In the genomic region with DNA sequence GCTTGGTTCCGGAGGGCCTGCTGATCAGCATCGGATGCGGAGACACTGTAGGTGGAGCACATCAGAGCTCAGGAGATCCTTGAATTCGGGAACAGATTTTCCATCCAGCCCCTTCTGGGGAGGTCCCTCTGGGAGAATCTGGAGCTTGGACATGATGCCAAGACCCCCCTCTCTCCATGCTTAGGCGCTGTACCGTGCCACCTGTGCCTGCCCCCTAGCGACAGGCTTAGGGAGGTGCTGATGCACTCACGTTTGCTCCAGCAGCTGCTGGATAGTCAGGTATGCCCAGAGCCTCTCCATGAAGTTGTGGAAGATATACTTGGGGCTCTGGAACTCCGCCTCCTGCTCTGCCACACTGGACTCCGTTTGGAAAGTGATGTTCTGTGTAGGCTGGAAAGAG, we compare ENCODE assay signal across 9 cellular contexts. TPM values are rescaled to one million over a fixed set of nuclear protein-coding genes. Genes with fewer than 3 reads are reported as not detected.
DNase-seq lines count a peak whose midpoint lies in the region; ATAC-seq, FAIRE-seq and TF ChIP-seq lines count a peak whose summit lies in the region.
"Had no signal": no experiment of that assay in that cellular context is flagged by ENCODE, and none has a peak within 500 bp of the region (broad histone marks: within the 10 kb centered on the region; RNA-seq: fewer than 3 reads in every experiment).

No MANE protein-coding gene starts in this region.

- TF ChIP-seq POLR2A in GM12878 (IDR thresholded peaks at IDR 0.05; ENCODE audit: low read depth, low read length): no peak

- TF ChIP-seq CTCF in GM12878 (IDR thresholded peaks at IDR 0.05 in 2 of 3, conservative IDR thresholded peaks at IDR 0.05 in 1 of 3; ENCODE audit: control insufficient read depth in 2 of 3, extremely low read depth in 1 of 3, insufficient read depth in 1 of 3, low read depth in 3 of 3, low read length in 3 of 3): peak; percentile 52 to 84 (median 66)
- TF ChIP-seq CTCF in natural killer cell (IDR thresholded peaks at IDR 0.05): peak; percentile 22

- H3K27me3 Mint-ChIP-seq in natural killer cell (ENCODE audit: low read depth in 2 of 2): no peaks in the 10 kb centered on the region

- H3K4me1 ChIP-seq in Karpas-422 (ENCODE audit: low read length) (no peaks in the 10 kb centered on the region), GM12878 (ENCODE audit: control insufficient read depth, insufficient read depth, low read length) (no peaks in the 10 kb centered on the region)

- BruUV-seq in GM12878 (replicated peaks; lab: Mats Ljungman, UMichigan): no TSS peak

- RAD21 ChIA-PET in GM12878 (lab: Charles Lee; ENCODE audit: unreplicated experiment): interaction anchor here (1.3 to 2.2 kb wide), 3 partner anchors 41 to 79 kb away, joined by 5 to 8 read pairs (median 5); no protein-coding TSS in a partner anchor

- H3K9me3 Mint-ChIP-seq in natural killer cell: no peaks in the 10 kb centered on the region

- H3K79me2 ChIP-seq in Karpas-422 (ENCODE audit: low read length): no peaks in the 10 kb centered on the region
- H3K79me2 ChIP-seq in GM12878 (ENCODE audit: control insufficient read depth, insufficient read depth, low read length): no peaks in the 10 kb centered on the region

- no peak overlapping the region for H3K27ac ChIP-seq in Karpas-422 (ENCODE audit: low read length)
- no peak overlapping the region for H3K27ac ChIP-seq in GM12878 (ENCODE audit: control insufficient read depth, insufficient read depth)
- H3K27ac ChIP-seq: VCaP had no signal

- in situ Hi-C loops in GM12878 (cut with MboI): no loop called here

- no peak for FAIRE-seq in GM12878 (lab: Jason Lieb, UNC)

- no peak overlapping the region for H3K4me3 ChIP-seq in Karpas-422 (ENCODE audit: low read length)
- H3K4me3 ChIP-seq in GM12878: no peak overlapping the region

- intact Hi-C loops in GM12878 (cut with micrococcal nuclease; ENCODE audit: unreplicated experiment): loop anchor here (1.0 kb wide), 1 partner anchor 78 kb away; no protein-coding TSS in a partner anchor
- intact Hi-C loops in natural killer cell (cut with micrococcal nuclease): no loop called here

- SMC1A ChIA-PET in GM12878 (lab: Charles Lee; ENCODE audit: uncharacterized antibody, unreplicated experiment): interaction anchor here (1.1 to 1.5 kb wide), 4 partner anchors 30 to 81 kb away, joined by 3 to 5 read pairs (median 4); no protein-coding TSS in a partner anchor

- peak; percentile 2 for DNase-seq in NCI-H345 (lab: John Stamatoyannopoulos, UW)
- no peak for DNase-seq in NCI-H345 treated with DMSO at 0.1 percent for 48 hours (lab: John Stamatoyannopoulos, UW; ENCODE audit: unreplicated experiment)
- peak; percentile 70 for DNase-seq in Karpas-422
- DNase-seq in GM12878 (ENCODE audit: low read depth, low spot score): no peak
- DNase-seq in natural killer cell: no peak
- DNase-seq in middle frontal gyrus (ENCODE audit: extremely low spot score, low spot score): no peak

- H3K36me3 ChIP-seq in Karpas-422 (ENCODE audit: insufficient read depth, low read length) (no peaks in the 10 kb centered on the region), GM12878 (ENCODE audit: control insufficient read depth in 2 of 2, insufficient read depth in 2 of 2, low read length in 1 of 2) (no peaks in the 10 kb centered on the region)

- no peak for TF ChIP-seq EP300 in GM12878 (IDR thresholded peaks at IDR 0.05; ENCODE audit: borderline replicate concordance in 1 of 2, control insufficient read depth in 1 of 2, low read depth in 2 of 2, low read length in 2 of 2)

- ATAC-seq in GM12878: peak; percentile 85
- ATAC-seq in natural killer cell: no peak
- ATAC-seq in GM21528 (IDR thresholded peaks at IDR 0.05; ENCODE audit: low FRiP score, unreplicated experiment): no peak
- no peak for ATAC-seq in HG03039 (IDR thresholded peaks at IDR 0.05; ENCODE audit: unreplicated experiment)

- H3K27ac Mint-ChIP-seq in natural killer cell: no peak overlapping the region

- H4K20me1 ChIP-seq in Karpas-422 (ENCODE audit: insufficient read depth, low read depth, low read length) (no peaks in the 10 kb centered on the region), GM12878 (ENCODE audit: control insufficient read depth, insufficient read depth) (no peaks in the 10 kb centered on the region)

- H3K4me3 Mint-ChIP-seq in natural killer cell: no peak overlapping the region

- H3K36me3 Mint-ChIP-seq in natural killer cell: no peaks in the 10 kb centered on the region

- no peaks in the 10 kb centered on the region for H3K9me2 ChIP-seq in Karpas-422 (replicated peaks; ENCODE audit: insufficient read depth, low read length)

- TF ChIP-seq RAD21 in GM12878 (IDR thresholded peaks at IDR 0.05; ENCODE audit: insufficient read depth, low read depth, low read length): peak; percentile 54

- POLR2A ChIA-PET in GM12878 (lab: Charles Lee): no interaction called here

- no peaks in the 10 kb centered on the region for H3K9me3 ChIP-seq in Karpas-422 (ENCODE audit: low read length)
- no peaks in the 10 kb centered on the region for H3K9me3 ChIP-seq in GM12878 (replicated peaks; ENCODE audit: control insufficient read depth, insufficient read depth, low read length)

- H2AFZ ChIP-seq in Karpas-422 (ENCODE audit: low read length) (no peak overlapping the region), GM12878 (ENCODE audit: control insufficient read depth, low read depth, low read length) (no peak overlapping the region)

- H3K27me3 ChIP-seq in Karpas-422 (ENCODE audit: low read length) (no peaks in the 10 kb centered on the region), GM12878 (replicated peaks in 1 of 2; ENCODE audit: control insufficient read depth in 2 of 2, insufficient read depth in 2 of 2, low read length in 1 of 2) (no peaks in the 10 kb centered on the region)

- H3K4me2 ChIP-seq in Karpas-422 (ENCODE audit: low read depth, low read length, poor library complexity, severe bottlenecking) (no peak overlapping the region), GM12878 (ENCODE audit: control insufficient read depth, insufficient read depth) (no peak overlapping the region)

- no peak overlapping the region for H3K9ac ChIP-seq in Karpas-422 (ENCODE audit: low read length)
- no peak overlapping the region for H3K9ac ChIP-seq in GM12878 (ENCODE audit: control insufficient read depth, insufficient read depth, low read length)

- no peaks in the 10 kb centered on the region for H3K4me1 Mint-ChIP-seq in natural killer cell

- CTCF ChIA-PET in GM12878 (lab: Yijun Ruan, JAX): interaction anchor here (0.6 to 2.6 kb wide), 21 partner anchors 9 to 344 kb away, joined by 3 to 25 read pairs (median 4); a partner anchor contains a TSS

- 44% methylated on average over 10 of the region's 10 CpGs for WGBS in GM12878 (ENCODE audit: insufficient coverage, insufficient replicate concordance, low lambda C conversion rate, missing lambda C conversion rate)

RNA-seq across cellular contexts. Expression of a gene that starts 9.7 kb away (rescaled TPM):
- total RNA-seq in Karpas-422 (2014; rRNA removed; shearing (Covaris generic); ENCODE audit: low replicate concordance): 11.1 and 14.3 TPM in 2 replicates
- total RNA-seq in GM12878 (2013; cell fraction: nucleolus; rRNA removed): 4.1 and 7.5 TPM in 2 replicates
- total RNA-seq in GM12878 (2014; rRNA removed) (1.4 and 2.2 TPM in 2 replicates), GM12878 (2014; rRNA removed; fragmentation: Illumina TruSeq; extraction: Trizol) (1.6 and 1.8 TPM in 2 replicates), GM12878 (2021) (3.9 and 5.4 TPM in 2 replicates), natural killer cell (10 to 100 TPM; 28.2 to 33.0 (median 32.8) TPM)
- 0.85 TPM for polyA plus RNA-seq in GM12878 (2011; ENCODE audit: low read depth)
- polyA plus RNA-seq in GM12878 (2011; rRNA removed) (0.71 and 1.3 TPM in 2 replicates), GM12878 (2014; fragmentation: Illumina TruSeq; extraction: Trizol) (1.2 and 3.1 TPM in 2 replicates), GM12878 (2014; fragmentation: Nextera tagmentation; extraction: Ambion mirVana) (1 to 10 TPM in 1 of 2 experiments, under 1 TPM in 1; 0.69 to 1.2 TPM), GM12878 (2014; rRNA removed) (3.8 and 4.1 TPM in 2 replicates), GM12878 (2016; fragmentation: Nextera tagmentation; extraction: Ambion mirVana) (1 to 10 TPM in 1 of 2 experiments, under 1 TPM in 1; 0.64 to 1.3 TPM)
- 0.42 and 0.67 TPM in 2 replicates for polyA plus RNA-seq in GM12878 (2011; cell fraction: cytosol; rRNA removed)
- 12.6 and 13.1 TPM in 2 replicates for polyA plus RNA-seq in GM12878 (2011; cell fraction: nucleus; rRNA removed)
- polyA plus RNA-seq in GM12878 (2012): 1.2 and 2.8 TPM in 2 replicates
- 2.2 and 2.6 TPM in 2 replicates for polyA minus RNA-seq in GM12878 (2011; rRNA and poly(A)+ RNA removed)
- 3.0 TPM in 1 of 2 replicates, not detected in the other for polyA minus RNA-seq in GM12878 (2011; cell fraction: cytosol; rRNA and poly(A)+ RNA removed)
- 2.5 and 7.2 TPM in 2 replicates for polyA minus RNA-seq in GM12878 (2011; cell fraction: nucleus; rRNA and poly(A)+ RNA removed)

RNA-seq across cellular contexts. Expression of a gene that starts 14.1 kb away (rescaled TPM):
- 2.4 TPM in 1 of 2 replicates, not detected in the other for total RNA-seq in Karpas-422 (2014; rRNA removed; shearing (Covaris generic); ENCODE audit: low replicate concordance)
- 1.2 TPM in 1 of 2 replicates, not detected in the other for total RNA-seq in GM12878 (2013; cell fraction: nucleolus; rRNA removed)
- total RNA-seq in GM12878 (2014; rRNA removed) (1.1 and 2.5 TPM in 2 replicates), GM12878 (2014; rRNA removed; fragmentation: Illumina TruSeq; extraction: Trizol) (1.0 TPM in 2 replicates), GM12878 (2021) (0.51 and 1.2 TPM in 2 replicates), natural killer cell (1 to 10 TPM; 5.3 to 7.7 (median 6.8) TPM)
- 1.7 TPM for polyA plus RNA-seq in GM12878 (2011; ENCODE audit: low read depth)
- polyA plus RNA-seq in GM12878 (2011; rRNA removed) (0.35 TPM in 1 of 2 replicates, not detected in the other), GM12878 (2014; fragmentation: Illumina TruSeq; extraction: Trizol) (0.57 and 2.5 TPM in 2 replicates), GM12878 (2014; fragmentation: Nextera tagmentation; extraction: Ambion mirVana) (1 to 10 TPM; 1.3 TPM), GM12878 (2014; rRNA removed) (1.7 and 4.5 TPM in 2 replicates), GM12878 (2016; fragmentation: Nextera tagmentation; extraction: Ambion mirVana) (not detected)
- polyA plus RNA-seq in GM12878 (2011; cell fraction: cytosol; rRNA removed): 0.70 and 1.8 TPM in 2 replicates
- polyA plus RNA-seq in GM12878 (2011; cell fraction: nucleus; rRNA removed): 18.4 and 19.6 TPM in 2 replicates
- 1.1 and 1.4 TPM in 2 replicates for polyA plus RNA-seq in GM12878 (2012)
- 0.46 TPM in 1 of 2 replicates, not detected in the other for polyA minus RNA-seq in GM12878 (2011; rRNA and poly(A)+ RNA removed)
- polyA minus RNA-seq in GM12878 (2011; cell fraction: cytosol; rRNA and poly(A)+ RNA removed): not detected in 2 replicates
- polyA minus RNA-seq in GM12878 (2011; cell fraction: nucleus; rRNA and poly(A)+ RNA removed): 0.97 and 1.7 TPM in 2 replicates

RNA-seq across cellular contexts. Expression of a gene that starts 26.1 kb away (rescaled TPM):
- not detected in 2 replicates for total RNA-seq in Karpas-422 (2014; rRNA removed; shearing (Covaris generic); ENCODE audit: low replicate concordance)
- not detected in 2 replicates for total RNA-seq in GM12878 (2013; cell fraction: nucleolus; rRNA removed)
- total RNA-seq in GM12878 (2014; rRNA removed) (0.17 TPM in 1 of 2 replicates, not detected in the other), GM12878 (2014; rRNA removed; fragmentation: Illumina TruSeq; extraction: Trizol) (not detected in 2 replicates), GM12878 (2021) (0.15 and 0.27 TPM in 2 replicates), natural killer cell (not detected)
- not detected for polyA plus RNA-seq in GM12878 (2011; ENCODE audit: low read depth)
- polyA plus RNA-seq in GM12878 (2011; rRNA removed) (not detected in 2 replicates), GM12878 (2014; fragmentation: Illumina TruSeq; extraction: Trizol) (0.07 TPM in 1 of 2 replicates, not detected in the other), GM12878 (2014; fragmentation: Nextera tagmentation; extraction: Ambion mirVana) (not detected), GM12878 (2014; rRNA removed) (0.03 TPM in 1 of 2 replicates, not detected in the other), GM12878 (2016; fragmentation: Nextera tagmentation; extraction: Ambion mirVana) (not detected)
- not detected in 2 replicates for polyA plus RNA-seq in GM12878 (2011; cell fraction: cytosol; rRNA removed)
- polyA plus RNA-seq in GM12878 (2011; cell fraction: nucleus; rRNA removed): 0.12 and 0.39 TPM in 2 replicates
- polyA plus RNA-seq in GM12878 (2012): 0.25 TPM in 1 of 2 replicates, not detected in the other
- not detected in 2 replicates for polyA minus RNA-seq in GM12878 (2011; rRNA and poly(A)+ RNA removed)
- polyA minus RNA-seq in GM12878 (2011; cell fraction: cytosol; rRNA and poly(A)+ RNA removed): not detected in 2 replicates
- polyA minus RNA-seq in GM12878 (2011; cell fraction: nucleus; rRNA and poly(A)+ RNA removed): not detected in 2 replicates

RNA-seq across cellular contexts. Expression of a gene that starts 43.3 kb away (rescaled TPM):
- total RNA-seq in Karpas-422 (2014; rRNA removed; shearing (Covaris generic); ENCODE audit: low replicate concordance): not detected in 2 replicates
- 1.7 and 2.9 TPM in 2 replicates for total RNA-seq in GM12878 (2013; cell fraction: nucleolus; rRNA removed)
- total RNA-seq in GM12878 (2014; rRNA removed) (not detected in 2 replicates), GM12878 (2014; rRNA removed; fragmentation: Illumina TruSeq; extraction: Trizol) (not detected in 2 replicates), GM12878 (2021) (0.16 and 0.33 TPM in 2 replicates), natural killer cell (under 1 TPM in 1 of 3 donors, not detected in 2; 0.56 TPM)
- polyA plus RNA-seq in GM12878 (2011; ENCODE audit: low read depth): not detected
- polyA plus RNA-seq in GM12878 (2011; rRNA removed) (0.30 and 0.64 TPM in 2 replicates), GM12878 (2014; fragmentation: Illumina TruSeq; extraction: Trizol) (not detected in 2 replicates), GM12878 (2014; fragmentation: Nextera tagmentation; extraction: Ambion mirVana) (not detected), GM12878 (2014; rRNA removed) (0.43 and 0.44 TPM in 2 replicates), GM12878 (2016; fragmentation: Nextera tagmentation; extraction: Ambion mirVana) (not detected)
- 0.27 and 0.53 TPM in 2 replicates for polyA plus RNA-seq in GM12878 (2011; cell fraction: cytosol; rRNA removed)
- polyA plus RNA-seq in GM12878 (2011; cell fraction: nucleus; rRNA removed): 2.0 and 5.1 TPM in 2 replicates
- 0.34 and 0.48 TPM in 2 replicates for polyA plus RNA-seq in GM12878 (2012)
- 0.44 and 4.5 TPM in 2 replicates for polyA minus RNA-seq in GM12878 (2011; rRNA and poly(A)+ RNA removed)
- not detected in 2 replicates for polyA minus RNA-seq in GM12878 (2011; cell fraction: cytosol; rRNA and poly(A)+ RNA removed)
- 0.29 and 1.6 TPM in 2 replicates for polyA minus RNA-seq in GM12878 (2011; cell fraction: nucleus; rRNA and poly(A)+ RNA removed)

RNA-seq across cellular contexts. Expression of a gene that starts 50.0 kb away (rescaled TPM):
- total RNA-seq in Karpas-422 (2014; rRNA removed; shearing (Covaris generic); ENCODE audit: low replicate concordance): 20.5 and 44.1 TPM in 2 replicates
- 41.1 and 42.4 TPM in 2 replicates for total RNA-seq in GM12878 (2013; cell fraction: nucleolus; rRNA removed)
- total RNA-seq in GM12878 (2014; rRNA removed) (23.5 and 29.1 TPM in 2 replicates), GM12878 (2014; rRNA removed; fragmentation: Illumina TruSeq; extraction: Trizol) (24.4 and 24.8 TPM in 2 replicates), GM12878 (2021) (22.7 and 22.9 TPM in 2 replicates), natural killer cell (10 to 100 TPM; 13.8 to 19.5 (median 15.5) TPM)
- 4.0 TPM for polyA plus RNA-seq in GM12878 (2011; ENCODE audit: low read depth)
- polyA plus RNA-seq in GM12878 (2011; rRNA removed) (17.2 TPM in 2 replicates), GM12878 (2014; fragmentation: Illumina TruSeq; extraction: Trizol) (15.9 and 19.1 TPM in 2 replicates), GM12878 (2014; fragmentation: Nextera tagmentation; extraction: Ambion mirVana) (1 to 10 TPM; 7.0 to 8.8 TPM), GM12878 (2014; rRNA removed) (11.4 and 12.5 TPM in 2 replicates), GM12878 (2016; fragmentation: Nextera tagmentation; extraction: Ambion mirVana) (10 to 100 TPM; 15.1 to 15.6 TPM)
- polyA plus RNA-seq in GM12878 (2011; cell fraction: cytosol; rRNA removed): 11.1 and 11.5 TPM in 2 replicates
- 9.8 and 10.6 TPM in 2 replicates for polyA plus RNA-seq in GM12878 (2011; cell fraction: nucleus; rRNA removed)
- polyA plus RNA-seq in GM12878 (2012): 6.5 and 7.4 TPM in 2 replicates
- 18.1 and 26.6 TPM in 2 replicates for polyA minus RNA-seq in GM12878 (2011; rRNA and poly(A)+ RNA removed)
- 8.8 and 12.8 TPM in 2 replicates for polyA minus RNA-seq in GM12878 (2011; cell fraction: cytosol; rRNA and poly(A)+ RNA removed)
- 9.9 and 12.1 TPM in 2 replicates for polyA minus RNA-seq in GM12878 (2011; cell fraction: nucleus; rRNA and poly(A)+ RNA removed)

Comparison
In these comparisons a context has a peak if more than half of its experiments do, and no peak if none do; other contexts are left out.
1. DNase-seq: peak in NCI-H345 (single experiment) and Karpas-422 (single experiment); none in NCI-H345 treated with DMSO at 0.1 percent for 48 hours (single experiment), GM12878 (single experiment), natural killer cell (single experiment) and middle frontal gyrus (single experiment).